In genomic region chr16:88855176-88855575, GRCh38 we compare ENCODE assay signal across 16 cellular contexts. TPM values are rescaled to one million over a fixed set of nuclear protein-coding genes. Genes with fewer than 3 reads are reported as not detected.
DNase-seq lines count a peak whose midpoint lies in the region; ATAC-seq and TF ChIP-seq lines count a peak whose summit lies in the region.
"Had no signal": no experiment of that assay in that cellular context is flagged by ENCODE, and none has a peak within 500 bp of the region (broad histone marks: within the 10 kb centered on the region; RNA-seq: fewer than 3 reads in every experiment).

No MANE protein-coding gene starts in this region.

- H3K27ac Mint-ChIP-seq in CD14-positive monocyte (peak overlapping the region; percentile 87 to 96 (median 89)), GM23338 (no peak overlapping the region)
- peak overlapping the region; percentile 78 for H3K27ac Mint-ChIP-seq in activated T-helper 17 cell treated with anti-CD3 and anti-CD28 coated beads, Interleukin-2, amount 50 U/mL, for 72 hours
- peak overlapping the region; percentile 36 to 88 (median 70) for H3K27ac Mint-ChIP-seq in naive thymus-derived CD4-positive, alpha-beta T cell

- intact Hi-C loops in CD14-positive monocyte (cut with micrococcal nuclease) (loop anchor here (5.0 to 10.0 kb wide), 6 partner anchors 73 to 650 kb away; partner anchors contain the start of genes CDH15 (in 1 of the 2), SPG7 (in 1 of the 2) and ZNF778 (in 1 of the 2)), A673 (cut with micrococcal nuclease; ENCODE audit: unreplicated experiment) (no loop called here)
- intact Hi-C loops in naive thymus-derived CD4-positive, alpha-beta T cell (cut with micrococcal nuclease), result loop anchor here (5.0 to 10.0 kb wide), 5 partner anchors 87 to 652 kb away; partner anchors contain the start of genes SPG7 (in 1 of the 2) and ZC3H18 (in 1 of the 2)

- POLR2A ChIA-PET in naive thymus-derived CD4-positive, alpha-beta T cell (lab: Charles Lee), result no interaction called here
- POLR2A ChIA-PET in A673 (lab: Charles Lee; ENCODE audit: low non-redundant PET), result no interaction called here

- H3K9me3 Mint-ChIP-seq in CD14-positive monocyte, result peaks cover 0 to 2% (median 0%) of the 10 kb centered on the region in 7 donors
- peaks cover 12% of the 10 kb centered on the region for H3K9me3 Mint-ChIP-seq in GM23338
- H3K9me3 Mint-ChIP-seq in activated T-helper 17 cell treated with anti-CD3 and anti-CD28 coated beads, Interleukin-2, amount 50 U/mL, for 72 hours, result no peaks in the 10 kb centered on the region
- H3K9me3 Mint-ChIP-seq in naive thymus-derived CD4-positive, alpha-beta T cell, result peaks cover 0 to 3% (median 0%) of the 10 kb centered on the region in 11 donors

- CTCF ChIA-PET in naive thymus-derived CD4-positive, alpha-beta T cell (lab: Charles Lee), result no interaction called here
- CTCF ChIA-PET in A673 (lab: Charles Lee), result no interaction called here

- no peak overlapping the region for H3K4me3 ChIP-seq in GM23338
- H3K4me3 ChIP-seq in naive thymus-derived CD4-positive, alpha-beta T cell (ENCODE audit: low read length), result no peak overlapping the region
- no peak overlapping the region for H3K4me3 ChIP-seq in Peyer's patch
- H3K4me3 ChIP-seq in A673 (ENCODE audit: low read depth, low read length, poor library complexity, severe bottlenecking), result no peak overlapping the region
- H3K4me3 ChIP-seq: SK-N-MC had no signal

- BruUV-seq in A673 (replicated peaks; lab: Mats Ljungman, UMichigan), result no TSS peak

- H3K9me2 ChIP-seq in GM23338 (ENCODE audit: insufficient read depth), result no peaks in the 10 kb centered on the region

- H3K4me3 Mint-ChIP-seq in CD14-positive monocyte, result peak overlapping the region; percentile 69 to 85
- peak overlapping the region; percentile 52 for H3K4me3 Mint-ChIP-seq in GM23338
- peak overlapping the region; percentile 61 for H3K4me3 Mint-ChIP-seq in activated T-helper 17 cell treated with anti-CD3 and anti-CD28 coated beads, Interleukin-2, amount 50 U/mL, for 72 hours
- H3K4me3 Mint-ChIP-seq in naive thymus-derived CD4-positive, alpha-beta T cell, result peak overlapping the region; percentile 58 to 97 (median 72)

- no peak overlapping the region for H3K27ac ChIP-seq in GM23338 (ENCODE audit: low read depth)
- peak overlapping the region; percentile 48 for H3K27ac ChIP-seq in naive thymus-derived CD4-positive, alpha-beta T cell (ENCODE audit: low read depth, low read length)
- peak overlapping the region in 1 of 4 donors; percentile 89 for H3K27ac ChIP-seq in Peyer's patch
- H3K27ac ChIP-seq in A673 (ENCODE audit: low read depth, low read length, poor library complexity, severe bottlenecking), result no peak overlapping the region
- H3K27ac ChIP-seq: brain microvascular endothelial cell, SK-N-MC had no signal

- no peaks in the 10 kb centered on the region for H3K27me3 ChIP-seq in GM23338 (ENCODE audit: insufficient read depth)
- H3K27me3 ChIP-seq in naive thymus-derived CD4-positive, alpha-beta T cell (ENCODE audit: control insufficient read depth in 2 of 2, insufficient read depth in 2 of 2, low read length in 2 of 2), result no peaks in the 10 kb centered on the region
- H3K27me3 ChIP-seq in Peyer's patch, result no peaks in the 10 kb centered on the region
- no peaks in the 10 kb centered on the region for H3K27me3 ChIP-seq in A673 (replicated peaks; ENCODE audit: insufficient read depth, low read depth, low read length, poor library complexity)
- H3K27me3 ChIP-seq: brain microvascular endothelial cell had no signal

- H3K27me3 Mint-ChIP-seq in CD14-positive monocyte (ENCODE audit: low read depth in 3 of 3) (peaks cover 0 to 2% (median 0%) of the 10 kb centered on the region in 3 donors), GM23338 (ENCODE audit: insufficient read depth, low read depth, poor library complexity) (peaks cover 10% of the 10 kb centered on the region)
- no peaks in the 10 kb centered on the region for H3K27me3 Mint-ChIP-seq in activated T-helper 17 cell treated with anti-CD3 and anti-CD28 coated beads, Interleukin-2, amount 50 U/mL, for 72 hours
- H3K27me3 Mint-ChIP-seq in naive thymus-derived CD4-positive, alpha-beta T cell, result no peaks in the 10 kb centered on the region

- H3K9me3 ChIP-seq in naive thymus-derived CD4-positive, alpha-beta T cell (ENCODE audit: control insufficient read depth in 2 of 3, low read length in 3 of 3), result no peaks in the 10 kb centered on the region
- no peaks in the 10 kb centered on the region for H3K9me3 ChIP-seq in Peyer's patch
- no peaks in the 10 kb centered on the region for H3K9me3 ChIP-seq in A673 (ENCODE audit: low read depth, low read length, poor library complexity, severe bottlenecking)

- no peak for DNase-seq in CD14-positive monocyte (ENCODE audit: low spot score)
- DNase-seq in GM23338 (ENCODE audit: low spot score), result no peak
- DNase-seq in naive thymus-derived CD4-positive, alpha-beta T cell, result no peak
- no peak for DNase-seq in NCI-H1694 treated with DMSO at 0.1 percent for 48 hours (lab: John Stamatoyannopoulos, UW)
- no peak for DNase-seq in Peyer's patch
- no peak for DNase-seq in A673 (ENCODE audit: low spot score)
- DNase-seq: brain microvascular endothelial cell, COR-L47, NCI-H1417 treated with DMSO at 0.1 percent for 48 hours, NCI-H69 had no signal

- H3K36me3 ChIP-seq in GM23338 (ENCODE audit: insufficient read depth) (no peaks in the 10 kb centered on the region), Peyer's patch (peaks cover 0 to 20% (median 0%) of the 10 kb centered on the region in 3 donors), A673 (ENCODE audit: insufficient read depth, low read length, poor library complexity, severe bottlenecking) (peaks cover 8% of the 10 kb centered on the region)
- peaks cover 0 to 30% (median 7%) of the 10 kb centered on the region in 3 experiments for H3K36me3 ChIP-seq in naive thymus-derived CD4-positive, alpha-beta T cell (ENCODE audit: control insufficient read depth in 2 of 3, insufficient read depth in 3 of 3, low read length in 3 of 3)

- no peak overlapping the region for H2AFZ ChIP-seq in GM23338

- H3K4me2 ChIP-seq in GM23338, result no peak overlapping the region

- ATAC-seq in GM23338, result no peak
- ATAC-seq in activated T-helper 17 cell treated with anti-CD3 and anti-CD28 coated beads, Interleukin-2, amount 50 U/mL, for 72 hours (replicated peaks), result no peak
- no peak for ATAC-seq in naive thymus-derived CD4-positive, alpha-beta T cell
- ATAC-seq in GM21576 (IDR thresholded peaks at IDR 0.05; ENCODE audit: unreplicated experiment), result no peak

- H3K4me1 ChIP-seq in GM23338 (ENCODE audit: insufficient read depth) (no peaks in the 10 kb centered on the region; the same call in 1 of the 2 replicates), Peyer's patch (peaks cover 0 to 32% (median 14%) of the 10 kb centered on the region in 4 donors), A673 (ENCODE audit: insufficient read depth, low read length, poor library complexity, severe bottlenecking) (peaks cover 3% of the 10 kb centered on the region)
- H3K4me1 ChIP-seq in naive thymus-derived CD4-positive, alpha-beta T cell (ENCODE audit: control insufficient read depth in 2 of 2, insufficient read depth in 2 of 2, low read length in 2 of 2), result peaks cover 20 to 25% of the 10 kb centered on the region in 2 donors

- H4K20me1 ChIP-seq in GM23338 (replicated peaks; ENCODE audit: insufficient read depth), result peaks cover 7% of the 10 kb centered on the region; the same call in 1 of the 2 replicates

- TF ChIP-seq CTCF in CD14-positive monocyte (IDR thresholded peaks at IDR 0.05), result no peak
- no peak for TF ChIP-seq CTCF in GM23338 (conservative IDR thresholded peaks at IDR 0.05; ENCODE audit: low read depth in 2 of 2)
- TF ChIP-seq CTCF in Peyer's patch (IDR thresholded peaks at IDR 0.05), result no peak
- no peak for TF ChIP-seq CTCF in A673 (conservative IDR thresholded peaks at IDR 0.05; ENCODE audit: low read depth, low read length)

- H3K79me2 ChIP-seq in GM23338 (replicated peaks; ENCODE audit: insufficient read depth), result peaks cover 18% of the 10 kb centered on the region

- H3K4me1 Mint-ChIP-seq in CD14-positive monocyte (peaks cover 59% of the 10 kb centered on the region), GM23338 (peaks cover 21% of the 10 kb centered on the region)
- peaks cover 14% of the 10 kb centered on the region for H3K4me1 Mint-ChIP-seq in activated T-helper 17 cell treated with anti-CD3 and anti-CD28 coated beads, Interleukin-2, amount 50 U/mL, for 72 hours
- peaks cover 24 to 48% (median 39%) of the 10 kb centered on the region in 7 donors for H3K4me1 Mint-ChIP-seq in naive thymus-derived CD4-positive, alpha-beta T cell

- H3K36me3 Mint-ChIP-seq in CD14-positive monocyte, result peaks cover 26 to 42% of the 10 kb centered on the region in 2 donors
- H3K36me3 Mint-ChIP-seq in GM23338 (ENCODE audit: low read depth), result peaks cover 46% of the 10 kb centered on the region
- H3K36me3 Mint-ChIP-seq in activated T-helper 17 cell treated with anti-CD3 and anti-CD28 coated beads, Interleukin-2, amount 50 U/mL, for 72 hours (ENCODE audit: low read depth), result peaks cover 26% of the 10 kb centered on the region
- H3K36me3 Mint-ChIP-seq in naive thymus-derived CD4-positive, alpha-beta T cell, result peaks cover 0 to 16% (median 3%) of the 10 kb centered on the region in 5 donors

- no peak for TF ChIP-seq POLR2A in Peyer's patch (IDR thresholded peaks at IDR 0.05)

- H3F3A ChIP-seq in GM23338 (replicated peaks; ENCODE audit: low read depth), result 0 out of 2 replicates have a peak, but pooled peaks cover 3% of the 10 kb centered on the region

RNA-seq across cellular contexts. Expression of gene GALNS, which starts 1.6 kb away (rescaled TPM):
- polyA plus RNA-seq in CD14-positive monocyte (10 to 100 TPM; 20.2 to 32.2 TPM), GM23338 (2016; fragmentation: Nextera tagmentation; extraction: Ambion mirVana) (9.7 TPM in 2 replicates)
- total RNA-seq in GM23338 (2014; rRNA removed; shearing (Covaris generic)), result 16.4 and 18.8 TPM in 2 replicates
- total RNA-seq in activated T-helper 17 cell treated with anti-CD3 and anti-CD28 coated beads, Interleukin-2, amount 50 U/mL, for 72 hours, result 10 to 100 TPM; 37.6 to 73.0 TPM
- 10 to 100 TPM; 48.6 to 64.3 (median 57.5) TPM for total RNA-seq in naive thymus-derived CD4-positive, alpha-beta T cell
- 10 to 100 TPM in 1 of 2 donors, 1 to 10 TPM in 1; 9.8 to 11.1 TPM for polyA plus RNA-seq in naive thymus-derived CD4-positive, alpha-beta T cell
- total RNA-seq in Peyer's patch (100 to 1,000 TPM in 3 of 4 donors, 10 to 100 TPM in 1; 46.4 to 180 (median 133) TPM), A673 (2021) (54.8 and 60.6 TPM in 2 replicates)

RNA-seq across cellular contexts. Expression of gene TRAPPC2L, which starts 1.8 kb away (rescaled TPM):
- polyA plus RNA-seq in CD14-positive monocyte (10 to 100 TPM; 82.4 to 89.3 TPM), GM23338 (2016; fragmentation: Nextera tagmentation; extraction: Ambion mirVana) (167 and 171 TPM in 2 replicates)
- 59.3 and 68.8 TPM in 2 replicates for total RNA-seq in GM23338 (2014; rRNA removed; shearing (Covaris generic))
- 10 to 100 TPM; 51.1 to 73.9 TPM for total RNA-seq in activated T-helper 17 cell treated with anti-CD3 and anti-CD28 coated beads, Interleukin-2, amount 50 U/mL, for 72 hours
- total RNA-seq in naive thymus-derived CD4-positive, alpha-beta T cell, result 10 to 100 TPM; 32.3 to 73.4 (median 60.1) TPM
- polyA plus RNA-seq in naive thymus-derived CD4-positive, alpha-beta T cell, result 100 to 1,000 TPM in 1 of 2 donors, 10 to 100 TPM in 1; 96.8 to 112 TPM
- total RNA-seq in Peyer's patch (10 to 100 TPM; 20.4 to 47.9 (median 35.4) TPM), A673 (2021) (89.9 and 98.6 TPM in 2 replicates)

RNA-seq across cellular contexts. Expression of gene PABPN1L, which starts 11.3 kb away (rescaled TPM):
- polyA plus RNA-seq in CD14-positive monocyte (not detected), GM23338 (2016; fragmentation: Nextera tagmentation; extraction: Ambion mirVana) (not detected in 2 replicates)
- not detected in 2 replicates for total RNA-seq in GM23338 (2014; rRNA removed; shearing (Covaris generic))
- not detected for total RNA-seq in activated T-helper 17 cell treated with anti-CD3 and anti-CD28 coated beads, Interleukin-2, amount 50 U/mL, for 72 hours
- total RNA-seq in naive thymus-derived CD4-positive, alpha-beta T cell, result not detected
- polyA plus RNA-seq in naive thymus-derived CD4-positive, alpha-beta T cell, result not detected
- total RNA-seq in Peyer's patch (not detected), A673 (2021) (not detected in 2 replicates)
- total RNA-seq: epithelial cell of proximal tubule, posterior vena cava had no signal
- polyA plus RNA-seq: liver had no signal

RNA-seq across cellular contexts. Expression of gene APRT, which starts 43.4 kb away (rescaled TPM):
- polyA plus RNA-seq in CD14-positive monocyte (100 to 1,000 TPM; 233 to 307 TPM), GM23338 (2016; fragmentation: Nextera tagmentation; extraction: Ambion mirVana) (522 and 536 TPM in 2 replicates)
- 250 and 258 TPM in 2 replicates for total RNA-seq in GM23338 (2014; rRNA removed; shearing (Covaris generic))
- total RNA-seq in activated T-helper 17 cell treated with anti-CD3 and anti-CD28 coated beads, Interleukin-2, amount 50 U/mL, for 72 hours, result 100 to 1,000 TPM; 132 to 139 TPM
- total RNA-seq in naive thymus-derived CD4-positive, alpha-beta T cell, result 100 to 1,000 TPM; 134 to 178 (median 161) TPM
- polyA plus RNA-seq in naive thymus-derived CD4-positive, alpha-beta T cell, result 100 to 1,000 TPM; 446 to 513 TPM
- total RNA-seq in Peyer's patch (100 to 1,000 TPM; 109 to 190 (median 122) TPM), A673 (2021) (129 and 134 TPM in 2 replicates)

RNA-seq across cellular contexts. Expression of gene CDT1, which starts 51.6 kb away (rescaled TPM):
- polyA plus RNA-seq in CD14-positive monocyte (under 1 TPM; 0.07 to 0.24 TPM), GM23338 (2016; fragmentation: Nextera tagmentation; extraction: Ambion mirVana) (32.6 and 36.1 TPM in 2 replicates)
- total RNA-seq in GM23338 (2014; rRNA removed; shearing (Covaris generic)), result 114 and 187 TPM in 2 replicates
- total RNA-seq in activated T-helper 17 cell treated with anti-CD3 and anti-CD28 coated beads, Interleukin-2, amount 50 U/mL, for 72 hours, result 100 to 1,000 TPM in 1 of 2 donors, 10 to 100 TPM in 1; 96.6 to 141 TPM
- total RNA-seq in naive thymus-derived CD4-positive, alpha-beta T cell, result 10 to 100 TPM in 1 of 5 experiments, 1 to 10 TPM in 1, under 1 TPM in 2, not detected in 1; 0.35 to 79.2 (median 1.6) TPM
- under 1 TPM; 0.09 to 0.19 TPM for polyA plus RNA-seq in naive thymus-derived CD4-positive, alpha-beta T cell
- total RNA-seq in Peyer's patch (10 to 100 TPM in 2 of 4 donors, 1 to 10 TPM in 2; 7.9 to 28.1 (median 10.1) TPM), A673 (2021) (103 TPM in 2 replicates)
